In the genomic region with DNA sequence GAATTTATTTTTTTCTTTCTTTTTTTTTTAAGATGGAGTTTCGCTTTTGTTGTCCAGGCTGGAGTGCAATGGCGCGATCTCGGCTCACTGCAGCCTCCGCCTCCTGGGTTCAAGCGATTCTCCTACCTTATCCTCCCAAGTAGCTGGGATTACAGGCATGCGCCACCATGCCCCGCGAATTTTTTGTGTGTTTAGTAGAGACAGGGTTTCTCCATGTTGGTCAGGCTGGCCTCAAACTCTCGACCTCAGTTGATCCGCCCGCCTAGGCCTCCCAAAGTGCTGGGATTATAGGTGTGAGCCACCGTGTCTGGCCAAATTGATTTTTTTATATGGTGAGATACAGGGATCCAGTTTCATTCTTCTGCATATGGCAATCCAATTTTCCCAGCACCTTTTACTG, we compare ENCODE assay signal across 4 cellular contexts. TPM values are rescaled to one million over a fixed set of nuclear protein-coding genes. Genes with fewer than 3 reads are reported as not detected.
DNase-seq lines count a peak whose midpoint lies in the region; TF ChIP-seq lines count a peak whose summit lies in the region.
"Not testable (repeated sequence)": the region's sequence is repeated elsewhere in the genome, so short reads cannot be mapped to it uniquely, and the experiment has no call there.
"Had no signal": no experiment of that assay in that cellular context is flagged by ENCODE, and none has a peak within 500 bp of the region (broad histone marks: within the 10 kb centered on the region; RNA-seq: fewer than 3 reads in every experiment).

No MANE protein-coding gene starts in this region.

- not testable (repeated sequence) for H3K4me3 ChIP-seq in esophagus muscularis mucosa

- not testable (repeated sequence) for H3K9me3 Mint-ChIP-seq in osteocyte (ENCODE audit: unreplicated experiment)

- H3K27ac ChIP-seq in esophagus muscularis mucosa (replicated peaks in 1 of 4) = not testable (repeated sequence)

- H3K9me3 ChIP-seq in esophagus muscularis mucosa = not testable (repeated sequence)

- not testable (repeated sequence) for H3K4me3 Mint-ChIP-seq in osteocyte (ENCODE audit: unreplicated experiment)

- DNase-seq in esophagus muscularis mucosa (ENCODE audit: extremely low spot score) (peak; percentile 42), mesenteric fat pad (ENCODE audit: low spot score) (peak; percentile 59), osteocyte (ENCODE audit: extremely low spot score, unreplicated experiment) (peak; percentile 59)

- TF ChIP-seq EP300 in esophagus muscularis mucosa (IDR thresholded peaks at IDR 0.05) = not testable (repeated sequence)

- not testable (repeated sequence) for H3K27me3 Mint-ChIP-seq in osteocyte (ENCODE audit: unreplicated experiment)

- peaks cover 0 to 11% (median 8%) of the 10 kb centered on the region in 4 donors for H3K4me1 ChIP-seq in esophagus muscularis mucosa

- not testable (repeated sequence) for TF ChIP-seq POLR2A in esophagus muscularis mucosa (IDR thresholded peaks at IDR 0.05; ENCODE audit: low read depth)

- H3K36me3 ChIP-seq in esophagus muscularis mucosa = not testable (repeated sequence)

- not testable (repeated sequence) for H3K27me3 ChIP-seq in esophagus muscularis mucosa

- H3K4me1 Mint-ChIP-seq in osteocyte (ENCODE audit: unreplicated experiment) = not testable (repeated sequence)

- H3K27ac Mint-ChIP-seq in osteocyte (ENCODE audit: unreplicated experiment) = not testable (repeated sequence)

- TF ChIP-seq CTCF in esophagus muscularis mucosa (IDR thresholded peaks at IDR 0.05); osteocyte (IDR thresholded peaks at IDR 0.05): not testable (repeated sequence)

- H3K36me3 Mint-ChIP-seq in osteocyte (ENCODE audit: unreplicated experiment) = not testable (repeated sequence)

- 97% methylated on average over 13 of the region's 13 CpGs for WGBS in esophagus muscularis mucosa

- intact Hi-C loops in esophagus muscularis mucosa (cut with DNase I) = not testable (repeated sequence)

RNA-seq across cellular contexts. Expression of gene SUGCT, which starts 5.1 kb away (rescaled TPM):
- total RNA-seq in esophagus muscularis mucosa = 10 to 100 TPM in 3 of 4 donors, 1 to 10 TPM in 1; 7.8 to 15.0 (median 12.8) TPM
- total RNA-seq in mesenteric fat pad = 2.9 TPM
- total RNA-seq in osteocyte = 11.9 and 14.1 TPM in 2 replicates
- total RNA-seq: CD4-positive, CD25-positive, alpha-beta regulatory T cell had no signal

RNA-seq across cellular contexts. Expression of gene MPLKIP, which starts 5.5 kb away (rescaled TPM):
- total RNA-seq in esophagus muscularis mucosa (10 to 100 TPM; 18.7 to 45.8 (median 32.0) TPM), mesenteric fat pad (27.1 TPM), osteocyte (42.7 and 43.4 TPM in 2 replicates)
